ENCODE assay signal across 8 cellular contexts in genomic region chr18:26574958-26575864, GRCh38. TPM values are rescaled to one million over a fixed set of nuclear protein-coding genes. Genes with fewer than 3 reads are reported as not detected.
DNase-seq lines count a peak whose midpoint lies in the region; ATAC-seq and TF ChIP-seq lines count a peak whose summit lies in the region.

No MANE protein-coding gene starts in this region.

- H3K36me3 ChIP-seq in lower lobe of right lung (no peaks in the 10 kb centered on the region), thymus (ENCODE audit: control insufficient read depth, insufficient read depth) (no peaks in the 10 kb centered on the region)

- H3K9me3 ChIP-seq in lower lobe of right lung = no peaks in the 10 kb centered on the region
- no peaks in the 10 kb centered on the region for H3K9me3 ChIP-seq in thymus (ENCODE audit: control insufficient read depth)

- intact Hi-C loops in dorsolateral prefrontal cortex (cut with DNase I) (no loop called here), lower lobe of right lung (cut with DNase I) (no loop called here)

- ATAC-seq in lower lobe of right lung (peak in 1 of 2 donors; percentile 43), GM18907 (IDR thresholded peaks at IDR 0.05; ENCODE audit: unreplicated experiment) (no peak)

- H3K4me3 ChIP-seq in dorsolateral prefrontal cortex (peak overlapping the region; percentile 28 to 78 (median 57)), lower lobe of right lung (peak overlapping the region; percentile 47), thymus (ENCODE audit: low read length) (peak overlapping the region; percentile 30)

- H3K27me3 ChIP-seq in dorsolateral prefrontal cortex (no peaks in the 10 kb centered on the region), lower lobe of right lung (ENCODE audit: low read depth) (no peaks in the 10 kb centered on the region), thymus (ENCODE audit: control insufficient read depth, insufficient read depth) (no peaks in the 10 kb centered on the region)

- peak; percentile 11 for DNase-seq in activated CD4-positive, alpha-beta T cell treated with anti-CD3 and anti-CD28 coated beads for 48 hours
- no peak for DNase-seq in activated CD4-positive, alpha-beta T cell treated with anti-CD3 and anti-CD28 coated beads for 4 hours
- peak; percentile 68 for DNase-seq in NCI-H69 (lab: John Stamatoyannopoulos, UW)
- DNase-seq in dorsolateral prefrontal cortex = peak; percentile 18 to 64 (median 54)
- DNase-seq in lower lobe of right lung = peak; percentile 61
- no peak for DNase-seq in NCI-H2171 treated with DMSO at 0.1 percent for 48 hours (lab: John Stamatoyannopoulos, UW)

- WGBS in thymus = 4% methylated on average over 27 of the region's 27 CpGs

- peaks cover 11% of the 10 kb centered on the region for H3K4me1 ChIP-seq in lower lobe of right lung
- H3K4me1 ChIP-seq in thymus (ENCODE audit: control insufficient read depth, insufficient read depth, low read length) = peaks cover 4% of the 10 kb centered on the region

- H3K27ac ChIP-seq in dorsolateral prefrontal cortex (peak overlapping the region in 26 of 59 donors; percentile 6 to 65 (median 33)), lower lobe of right lung (peak overlapping the region; percentile 31), thymus (ENCODE audit: low read depth) (no peak overlapping the region)

- no peak for TF ChIP-seq CTCF in dorsolateral prefrontal cortex (IDR thresholded peaks at IDR 0.05 in 54 of 56, conservative IDR thresholded peaks at IDR 0.05 in 2 of 56; ENCODE audit: low read depth in 1 of 56, partially characterized antibody in 56 of 56)
- no peak for TF ChIP-seq CTCF in lower lobe of right lung (IDR thresholded peaks at IDR 0.05)

RNA-seq across cellular contexts. Expression of gene KCTD1, which starts 26.9 kb away (rescaled TPM):
- total RNA-seq in dorsolateral prefrontal cortex = 100 to 1,000 TPM in 39 of 120 experiments, 10 to 100 TPM in 81; 40.5 to 147 (median 89.3) TPM
- total RNA-seq in lower lobe of right lung = 9.0 TPM
- 31.8 TPM for polyA plus RNA-seq in thymus

Comparison
In these comparisons a context has a peak if more than half of its experiments do, and no peak if none do; other contexts are left out.
1. DNase-seq: peak in activated CD4-positive, alpha-beta T cell treated with anti-CD3 and anti-CD28 coated beads for 48 hours (single experiment), NCI-H69 (single experiment), dorsolateral prefrontal cortex (10 of 10) and lower lobe of right lung (single experiment); none in activated CD4-positive, alpha-beta T cell treated with anti-CD3 and anti-CD28 coated beads for 4 hours (0 of 2) and NCI-H2171 treated with DMSO at 0.1 percent for 48 hours (single experiment).
2. Peak in every context shown above with its lines, with median percentiles within 50 percentile points of each other: H3K4me3 ChIP-seq.